Comparison of ENCODE assay signal across 1 cellular context in the genomic region with DNA sequence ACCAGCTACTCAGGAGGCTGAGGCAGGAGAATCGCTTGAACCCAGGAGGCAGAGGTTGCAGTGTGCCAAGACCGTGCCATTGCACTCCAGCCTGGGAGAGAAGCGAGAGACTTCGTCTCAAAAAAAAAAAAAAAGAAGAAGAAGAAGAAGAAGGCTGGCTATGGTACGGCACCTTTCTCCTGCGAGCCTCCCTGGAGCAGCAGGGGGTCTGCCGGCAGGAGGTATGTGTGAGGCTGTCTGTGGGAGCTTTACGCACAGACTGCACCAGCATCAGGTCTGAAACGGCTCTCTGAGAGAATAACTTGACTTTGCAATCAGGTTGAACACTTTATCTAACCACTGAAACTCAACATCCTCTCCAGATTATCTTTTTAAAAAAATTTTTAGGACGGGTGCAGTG.
TF ChIP-seq lines count a peak whose summit lies in the region.

No MANE protein-coding gene starts in this region.

TF ChIP-seq in HEK293, 187 proteins besides CTCF, POLR2A, EP300 and RAD21 (continued from another document):
- TF ChIP-seq, protein P1, sequence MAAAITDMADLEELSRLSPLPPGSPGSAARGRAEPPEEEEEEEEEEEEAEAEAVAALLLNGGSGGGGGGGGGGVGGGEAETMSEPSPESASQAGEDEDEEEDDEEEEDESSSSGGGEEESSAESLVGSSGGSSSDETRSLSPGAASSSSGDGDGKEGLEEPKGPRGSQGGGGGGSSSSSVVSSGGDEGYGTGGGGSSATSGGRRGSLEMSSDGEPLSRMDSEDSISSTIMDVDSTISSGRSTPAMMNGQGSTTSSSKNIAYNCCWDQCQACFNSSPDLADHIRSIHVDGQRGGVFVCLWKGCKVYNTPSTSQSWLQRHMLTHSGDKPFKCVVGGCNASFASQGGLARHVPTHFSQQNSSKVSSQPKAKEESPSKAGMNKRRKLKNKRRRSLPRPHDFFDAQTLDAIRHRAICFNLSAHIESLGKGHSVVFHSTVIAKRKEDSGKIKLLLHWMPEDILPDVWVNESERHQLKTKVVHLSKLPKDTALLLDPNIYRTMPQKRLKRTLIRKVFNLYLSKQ (tag by site-specific recombination; IDR thresholded peaks at IDR 0.05; ENCODE audit: borderline replicate concordance): no peak
- TF ChIP-seq MYNN (tag by site-specific recombination; IDR thresholded peaks at IDR 0.05; ENCODE audit: borderline replicate concordance): no peak
- TF ChIP-seq ZNF837 (tag by site-specific recombination; IDR thresholded peaks at IDR 0.05): no peak
- TF ChIP-seq YY2 (tag by site-specific recombination; IDR thresholded peaks at IDR 0.05): no peak
TF ChIP-seq in HEK293: peak in this region for 3.
